In the genomic region with DNA sequence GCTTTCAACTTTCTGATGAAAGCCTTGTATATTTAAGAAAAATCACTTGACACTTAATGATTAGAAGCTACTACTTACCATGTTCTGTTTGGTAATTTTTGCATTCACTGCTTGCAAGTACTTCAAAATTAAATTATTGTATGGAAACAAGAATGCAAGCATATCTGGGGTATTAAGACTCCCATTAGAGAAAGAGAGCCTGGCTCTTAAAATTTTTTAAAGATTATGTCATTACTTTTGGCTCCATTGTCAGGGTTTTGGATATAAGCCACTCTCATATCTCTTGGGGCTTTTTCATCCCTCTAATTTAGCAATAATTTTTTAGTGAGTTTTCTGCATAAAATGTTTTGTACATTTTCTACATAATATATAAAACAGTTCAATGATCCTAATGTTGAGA, we compare ENCODE assay signal across 18 cellular contexts. TPM values are rescaled to one million over a fixed set of nuclear protein-coding genes. Genes with fewer than 3 reads are reported as not detected.
DNase-seq lines count a peak whose midpoint lies in the region; ATAC-seq and TF ChIP-seq lines count a peak whose summit lies in the region.
"Had no signal": no experiment of that assay in that cellular context is flagged by ENCODE, and none has a peak within 500 bp of the region (broad histone marks: within the 10 kb centered on the region; RNA-seq: fewer than 3 reads in every experiment).

No MANE protein-coding gene starts in this region.

- CTCF ChIA-PET in HEK293 (lab: Yijun Ruan, JAX), result interaction anchor here (0.7 to 3.0 kb wide), 5 partner anchors 10 to 660 kb away, joined by 3 to 12 read pairs (median 3); no protein-coding TSS in a partner anchor

- H3K27ac Mint-ChIP-seq in glutamatergic neuron (ENCODE audit: unreplicated experiment), result no peak overlapping the region
- H3K27ac Mint-ChIP-seq: CD14-positive monocyte had no signal

- no peak for TF ChIP-seq POLR2A in sigmoid colon (IDR thresholded peaks at IDR 0.05)
- TF ChIP-seq POLR2A in transverse colon (IDR thresholded peaks at IDR 0.05), result no peak
- TF ChIP-seq POLR2A in adrenal gland (IDR thresholded peaks at IDR 0.05), result no peak
- no peak for TF ChIP-seq POLR2A in GM18505 (IDR thresholded peaks at IDR 0.05; ENCODE audit: borderline replicate concordance, extremely low read depth, insufficient read depth, insufficient read length)

- H3K36me3 Mint-ChIP-seq in glutamatergic neuron (ENCODE audit: unreplicated experiment), result no peaks in the 10 kb centered on the region

- H3K27ac ChIP-seq in HEK293 (ENCODE audit: extremely low read depth, low read depth, low read length), result no peak overlapping the region
- peak overlapping the region; percentile 35 to 84 (median 67) for H3K27ac ChIP-seq in sigmoid colon
- peak overlapping the region in 3 of 4 donors; percentile 45 to 84 (median 59) for H3K27ac ChIP-seq in transverse colon
- no peak overlapping the region for H3K27ac ChIP-seq in adrenal gland

- H3K4me3 Mint-ChIP-seq in glutamatergic neuron (ENCODE audit: unreplicated experiment), result no peak overlapping the region
- H3K4me3 Mint-ChIP-seq: CD14-positive monocyte had no signal

- H3K4me1 Mint-ChIP-seq in glutamatergic neuron (ENCODE audit: low read depth, unreplicated experiment), result peaks cover 5% of the 10 kb centered on the region
- H3K4me1 Mint-ChIP-seq: CD14-positive monocyte had no signal

- no peaks in the 10 kb centered on the region for H3K9me3 Mint-ChIP-seq in glutamatergic neuron (ENCODE audit: unreplicated experiment)
- H3K9me3 Mint-ChIP-seq: CD14-positive monocyte had no signal

- H3K27me3 ChIP-seq in sigmoid colon (no peaks in the 10 kb centered on the region), transverse colon (no peaks in the 10 kb centered on the region), adrenal gland (no peaks in the 10 kb centered on the region)

- intact Hi-C loops in sigmoid colon (cut with DNase I), result loop anchor here (5.0 kb wide), 1 partner anchor 113 kb away; a partner anchor contains a TSS
- intact Hi-C loops in transverse colon (cut with DNase I; ENCODE audit: low total_unique reads), result loop anchor here (5.0 kb wide), 2 partner anchors 123 to 168 kb away; no protein-coding TSS in a partner anchor
- intact Hi-C loops in adrenal gland (cut with DNase I), result no loop called here

- TF ChIP-seq EP300 in sigmoid colon (IDR thresholded peaks at IDR 0.05), result no peak
- no peak for TF ChIP-seq EP300 in transverse colon (IDR thresholded peaks at IDR 0.05; ENCODE audit: low read depth)

- peaks cover 2% of the 10 kb centered on the region for H3K27me3 Mint-ChIP-seq in glutamatergic neuron (ENCODE audit: unreplicated experiment)

- POLR2A ChIA-PET in HEK293 (lab: Yijun Ruan, JAX), result interaction anchor here (1.0 kb wide), 1 partner anchor 96 kb away, joined by 3 read pairs; no protein-coding TSS in a partner anchor

- DNase-seq in astrocyte of the spinal cord (ENCODE audit: low read depth, low spot score) (peak; percentile 6), sigmoid colon (no peak), transverse colon (no peak), adrenal gland (no peak), glutamatergic neuron (no peak)
- DNase-seq: DMS79 treated with DMSO at 0.1 percent for 48 hours, MM.1S, NCI-H1092, NCI-H1436 treated with DMSO at 0.1 percent for 48 hours, NCI-H2029 treated with DMSO at 0.1 percent for 48 hours, NCI-H524, NCI-H82, RPMI8226, SIG-M5 had no signal

- H3K4me3 ChIP-seq in HEK293 (ENCODE audit: low read depth, low read length) (no peak overlapping the region), astrocyte of the spinal cord (ENCODE audit: low read depth, low read length) (no peak overlapping the region), sigmoid colon (no peak overlapping the region), transverse colon (no peak overlapping the region), adrenal gland (no peak overlapping the region)
- H3K4me3 ChIP-seq: HAP-1 had no signal

- H3K36me3 ChIP-seq in HEK293 (ENCODE audit: control insufficient read depth in 2 of 2, insufficient read depth in 1 of 2, low read length in 2 of 2), result no peaks in the 10 kb centered on the region
- H3K36me3 ChIP-seq in sigmoid colon, result no peaks in the 10 kb centered on the region
- H3K36me3 ChIP-seq in transverse colon, result no peaks in the 10 kb centered on the region
- no peaks in the 10 kb centered on the region for H3K36me3 ChIP-seq in adrenal gland (replicated peaks in 1 of 2)

- ATAC-seq in GM18505 (IDR thresholded peaks at IDR 0.05; ENCODE audit: unreplicated experiment), result no peak

- in situ Hi-C loops in astrocyte of the spinal cord (cut with HindIII; ENCODE audit: low sequenced_read_pairs) (no loop called here), transverse colon (cut with MboI; ENCODE audit: low pct_ligation_motif_present in 1 of 4, low pct_unique_long_range_greater_than_20kb in 1 of 4, low sequenced_read_pairs in 3 of 4) (loop anchor here in 2 of 4 donors (25.0 kb wide), 3 partner anchors 128 to 228 kb away; a partner anchor contains a TSS)

- no peak for TF ChIP-seq CTCF in HEK293 (tag by site-specific recombination; IDR thresholded peaks at IDR 0.05)
- TF ChIP-seq CTCF in astrocyte of the spinal cord (IDR thresholded peaks at IDR 0.05; ENCODE audit: low read depth, low read length), result no peak
- no peak for TF ChIP-seq CTCF in sigmoid colon (IDR thresholded peaks at IDR 0.05)
- no peak for TF ChIP-seq CTCF in transverse colon (IDR thresholded peaks at IDR 0.05)
- no peak for TF ChIP-seq CTCF in adrenal gland (IDR thresholded peaks at IDR 0.05)
- TF ChIP-seq CTCF in glutamatergic neuron (IDR thresholded peaks at IDR 0.05; ENCODE audit: partially characterized antibody, unreplicated experiment), result no peak

- H3K4me1 ChIP-seq in HEK293 (ENCODE audit: control insufficient read depth, insufficient read depth, low read length), result peaks cover 14% of the 10 kb centered on the region
- H3K4me1 ChIP-seq in sigmoid colon, result peaks cover 0 to 32% (median 16%) of the 10 kb centered on the region in 4 donors
- peaks cover 0 to 8% (median 2%) of the 10 kb centered on the region in 4 donors for H3K4me1 ChIP-seq in transverse colon
- no peaks in the 10 kb centered on the region for H3K4me1 ChIP-seq in adrenal gland (replicated peaks in 1 of 2)
- H3K4me1 ChIP-seq: HAP-1 had no signal

- H3K9me3 ChIP-seq in HEK293 (ENCODE audit: control insufficient read depth, insufficient read depth, low read depth, low read length), result no peaks in the 10 kb centered on the region
- H3K9me3 ChIP-seq in sigmoid colon, result no peaks in the 10 kb centered on the region
- no peaks in the 10 kb centered on the region for H3K9me3 ChIP-seq in transverse colon
- no peaks in the 10 kb centered on the region for H3K9me3 ChIP-seq in adrenal gland (replicated peaks in 1 of 3)
- H3K9me3 ChIP-seq: HAP-1 had no signal

TF ChIP-seq in HEK293, 187 proteins besides CTCF, POLR2A, EP300 and RAD21:
- TF ChIP-seq ZNF629 (tag by site-specific recombination; IDR thresholded peaks at IDR 0.05) (peak; percentile 18; the same call in 1 of the 2 replicates), ZNF221 (tag by site-specific recombination; IDR thresholded peaks at IDR 0.05; ENCODE audit: borderline replicate concordance) (no peak)
- TF ChIP-seq, protein P1, sequence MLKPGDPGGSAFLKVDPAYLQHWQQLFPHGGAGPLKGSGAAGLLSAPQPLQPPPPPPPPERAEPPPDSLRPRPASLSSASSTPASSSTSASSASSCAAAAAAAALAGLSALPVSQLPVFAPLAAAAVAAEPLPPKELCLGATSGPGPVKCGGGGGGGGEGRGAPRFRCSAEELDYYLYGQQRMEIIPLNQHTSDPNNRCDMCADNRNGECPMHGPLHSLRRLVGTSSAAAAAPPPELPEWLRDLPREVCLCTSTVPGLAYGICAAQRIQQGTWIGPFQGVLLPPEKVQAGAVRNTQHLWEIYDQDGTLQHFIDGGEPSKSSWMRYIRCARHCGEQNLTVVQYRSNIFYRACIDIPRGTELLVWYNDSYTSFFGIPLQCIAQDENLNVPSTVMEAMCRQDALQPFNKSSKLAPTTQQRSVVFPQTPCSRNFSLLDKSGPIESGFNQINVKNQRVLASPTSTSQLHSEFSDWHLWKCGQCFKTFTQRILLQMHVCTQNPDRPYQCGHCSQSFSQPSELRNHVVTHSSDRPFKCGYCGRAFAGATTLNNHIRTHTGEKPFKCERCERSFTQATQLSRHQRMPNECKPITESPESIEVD (tag by site-specific recombination; IDR thresholded peaks at IDR 0.05), result peak; percentile 53; the same call in 1 of the 2 replicates

RNA-seq across cellular contexts. Expression of a gene that starts 49.4 kb away (rescaled TPM):
- total RNA-seq in sigmoid colon (10 to 100 TPM; 12.5 to 16.9 (median 14.4) TPM), transverse colon (10 to 100 TPM; 13.5 to 26.3 (median 21.7) TPM), adrenal gland (10 to 100 TPM; 15.3 to 36.2 (median 16.6) TPM), glutamatergic neuron (ENCODE audit: unreplicated experiment) (15.5 TPM)
- polyA plus RNA-seq in sigmoid colon (1 to 10 TPM; 1.8 to 8.2 (median 3.2) TPM), adrenal gland (10 to 100 TPM in 2 of 3 donors, 1 to 10 TPM in 1; 10.0 to 17.2 (median 10.0) TPM)

Comparison
In these comparisons a context has a peak if more than half of its experiments do, and no peak if none do; other contexts are left out.
1. H3K27ac ChIP-seq: peak in sigmoid colon (4 of 4) and transverse colon (3 of 4); none in HEK293 (single experiment) and adrenal gland (0 of 5).
2. intact Hi-C loops: an anchor here in sigmoid colon (5.0 kb wide) and transverse colon (5.0 kb wide); none called in adrenal gland.